In genomic region chr3:86990734-86991481, GRCh38 we compare ENCODE assay signal across 8 cellular contexts. TPM values are rescaled to one million over a fixed set of nuclear protein-coding genes. Genes with fewer than 3 reads are reported as not detected.
DNase-seq lines count a peak whose midpoint lies in the region; ATAC-seq and TF ChIP-seq lines count a peak whose summit lies in the region.
"Had no signal": no experiment of that assay in that cellular context is flagged by ENCODE, and none has a peak within 500 bp of the region (broad histone marks: within the 10 kb centered on the region; RNA-seq: fewer than 3 reads in every experiment).

VGLL3 (minus strand) TSS chr3:86991149; CDS start chr3:86990743, 406 bp downstream.

- H3K36me3 Mint-ChIP-seq in activated T-cell treated with anti-CD3 and anti-CD28 coated beads, Interleukin-2, amount 50 U/mL, for 4 hours (ENCODE audit: insufficient read depth): no peaks in the 10 kb centered on the region
- H3K36me3 Mint-ChIP-seq in glutamatergic neuron (ENCODE audit: unreplicated experiment) (no peaks in the 10 kb centered on the region), osteocyte (ENCODE audit: unreplicated experiment) (peaks cover 35% of the 10 kb centered on the region)

- no peaks in the 10 kb centered on the region for H3K9me3 Mint-ChIP-seq in activated T-cell treated with anti-CD3 and anti-CD28 coated beads, Interleukin-2, amount 50 U/mL, for 4 hours
- H3K9me3 Mint-ChIP-seq in glutamatergic neuron (ENCODE audit: unreplicated experiment) (no peaks in the 10 kb centered on the region), osteocyte (ENCODE audit: unreplicated experiment) (no peaks in the 10 kb centered on the region)
- H3K9me3 Mint-ChIP-seq: stimulated activated naive CD8-positive, alpha-beta T cell treated with anti-CD3 and anti-CD28 coated beads, Interleukin-15, Interleukin-2, amounts not matched to agents 100 ng/mL and 50 ng/mL, for 24 hours had no signal

- TF ChIP-seq CTCF in glutamatergic neuron (IDR thresholded peaks at IDR 0.05; ENCODE audit: partially characterized antibody, unreplicated experiment) (no peak), osteocyte (IDR thresholded peaks at IDR 0.05) (peak; percentile 52)

- ATAC-seq in GM18868 (IDR thresholded peaks at IDR 0.05; ENCODE audit: unreplicated experiment): peak; percentile 66
- peak; percentile 56 to 67 for ATAC-seq in activated T-cell treated with anti-CD3 and anti-CD28 coated beads, Interleukin-2, amount 50 U/mL, for 4 hours

- H3K27me3 Mint-ChIP-seq in activated T-cell treated with anti-CD3 and anti-CD28 coated beads, Interleukin-2, amount 50 U/mL, for 4 hours (ENCODE audit: low read depth): peaks cover 20% of the 10 kb centered on the region
- H3K27me3 Mint-ChIP-seq in glutamatergic neuron (ENCODE audit: unreplicated experiment) (no peaks in the 10 kb centered on the region), osteocyte (ENCODE audit: unreplicated experiment) (no peaks in the 10 kb centered on the region)

- H3K4me3 Mint-ChIP-seq in activated T-cell treated with anti-CD3 and anti-CD28 coated beads, Interleukin-2, amount 50 U/mL, for 4 hours: no peak within 1 kb of the TSS
- H3K4me3 Mint-ChIP-seq in glutamatergic neuron (ENCODE audit: unreplicated experiment) (peak within 1 kb of the TSS; percentile 73), osteocyte (ENCODE audit: unreplicated experiment) (peak within 1 kb of the TSS; percentile 95)
- H3K4me3 Mint-ChIP-seq: stimulated activated naive CD8-positive, alpha-beta T cell treated with anti-CD3 and anti-CD28 coated beads, Interleukin-15, Interleukin-2, amounts not matched to agents 100 ng/mL and 50 ng/mL, for 24 hours had no signal

- DNase-seq in HPDE6-E6E7 (ENCODE audit: extremely low spot score) (peak; percentile 32), glutamatergic neuron (peak; percentile 52), osteocyte (ENCODE audit: extremely low spot score, unreplicated experiment) (peak; percentile 98)
- no peak for DNase-seq in activated T-cell treated with anti-CD3 and anti-CD28 coated beads, Interleukin-2, amount 50 U/mL, for 4 hours
- DNase-seq in activated effector memory CD4-positive, alpha-beta T cell treated with Interleukin-2 at 50 U/mL for 16 hours: no peak
- DNase-seq in stimulated activated CD4-positive, alpha-beta T cell treated with anti-CD3 and anti-CD28 coated beads, Interleukin-4, amount 100 ng/mL, for 4 hours: no peak

- H3K27ac Mint-ChIP-seq in glutamatergic neuron (ENCODE audit: unreplicated experiment) (no peak within 1 kb of the TSS), osteocyte (ENCODE audit: unreplicated experiment) (peak within 1 kb of the TSS; percentile 99)
- H3K27ac Mint-ChIP-seq: stimulated activated naive CD8-positive, alpha-beta T cell treated with anti-CD3 and anti-CD28 coated beads, Interleukin-15, Interleukin-2, amounts not matched to agents 100 ng/mL and 50 ng/mL, for 24 hours had no signal

- H3K4me1 Mint-ChIP-seq in activated T-cell treated with anti-CD3 and anti-CD28 coated beads, Interleukin-2, amount 50 U/mL, for 4 hours (ENCODE audit: low read depth): peaks cover 2% of the 10 kb centered on the region
- H3K4me1 Mint-ChIP-seq in glutamatergic neuron (ENCODE audit: low read depth, unreplicated experiment) (no peaks in the 10 kb centered on the region), osteocyte (ENCODE audit: unreplicated experiment) (peaks cover 48% of the 10 kb centered on the region)

RNA-seq across cellular contexts. Expression of gene VGLL3, which starts in this region (rescaled TPM):
- total RNA-seq in activated T-cell treated with anti-CD3 and anti-CD28 coated beads, Interleukin-2, amount 50 U/mL, for 4 hours: under 1 TPM in 2 of 3 donors, not detected in 1; 0.05 to 0.14 TPM
- total RNA-seq in glutamatergic neuron (ENCODE audit: unreplicated experiment): 0.15 TPM
- total RNA-seq in osteocyte: 528 and 587 TPM in 2 replicates

Comparison
In these comparisons a context has a peak if more than half of its experiments do, and no peak if none do; other contexts are left out.
1. RNA of gene VGLL3 (total RNA-seq): 528 to 587 TPM in osteocyte; 0.15 TPM in glutamatergic neuron (single experiment) and 0.05 to 0.14 TPM in activated T-cell treated with anti-CD3 and anti-CD28 coated beads, Interleukin-2, amount 50 U/mL, for 4 hours; every median in the first group is over 100 times any median in the second.
2. Peak in ATAC-seq in activated T-cell treated with anti-CD3 and anti-CD28 coated beads, Interleukin-2, amount 50 U/mL, for 4 hours; RNA of the gene not detected or under 1 TPM.
3. Peak in DNase-seq in glutamatergic neuron; RNA of the gene not detected or under 1 TPM.
4. DNase-seq: peak in HPDE6-E6E7 (single experiment) and osteocyte (single experiment); none in activated T-cell treated with anti-CD3 and anti-CD28 coated beads, Interleukin-2, amount 50 U/mL, for 4 hours (single experiment), activated effector memory CD4-positive, alpha-beta T cell treated with Interleukin-2 at 50 U/mL for 16 hours (single experiment) and stimulated activated CD4-positive, alpha-beta T cell treated with anti-CD3 and anti-CD28 coated beads, Interleukin-4, amount 100 ng/mL, for 4 hours (0 of 2).